Comparison of ENCODE assay signal across 8 cellular contexts in the genomic region with DNA sequence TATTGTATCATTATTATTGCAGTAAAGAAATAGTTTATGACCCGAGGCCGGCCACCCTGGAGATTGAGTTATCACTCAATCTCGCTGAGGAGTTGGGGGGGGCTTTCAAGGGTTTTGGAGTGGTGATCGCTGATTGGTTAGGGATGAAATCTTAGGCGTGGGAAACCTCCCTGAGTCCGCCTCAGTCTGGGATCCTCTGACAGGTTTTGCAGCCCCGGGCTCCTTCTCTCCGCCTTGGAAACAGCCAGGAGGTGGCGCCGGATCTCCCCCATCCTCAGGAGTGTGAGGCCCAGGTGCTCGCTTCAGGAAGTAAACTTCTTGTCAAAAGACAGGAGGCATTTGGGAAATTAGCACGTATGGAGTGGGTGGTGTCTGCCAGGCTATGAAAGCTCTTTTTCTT. TPM values are rescaled to one million over a fixed set of nuclear protein-coding genes. Genes with fewer than 3 reads are reported as not detected.
DNase-seq lines count a peak whose midpoint lies in the region; ATAC-seq and TF ChIP-seq lines count a peak whose summit lies in the region.

No MANE protein-coding gene starts in this region.

- BruUV-seq in mammary epithelial cell (replicated peaks; lab: Mats Ljungman, UMichigan): no TSS peak

- intact Hi-C loops in mammary epithelial cell (cut with micrococcal nuclease): loop anchor here (1.0 to 2.0 kb wide), 3 partner anchors 41 to 122 kb away; partner anchors contain the start of gene SEC61A1
- intact Hi-C loops in esophagus squamous epithelium (cut with DNase I): no loop called here

- in situ Hi-C loops in mammary epithelial cell (cut with MboI; ENCODE audit: low sequenced_read_pairs in 2 of 2): no loop called here

- no peak overlapping the region for H3K18ac ChIP-seq in neuronal stem cell (ENCODE audit: low read length)

- no peak overlapping the region for H2AK5ac ChIP-seq in neuronal stem cell (ENCODE audit: low read depth, low read length)

- no peaks in the 10 kb centered on the region for H3K9me3 ChIP-seq in mammary epithelial cell (replicated peaks; ENCODE audit: insufficient read depth, low read length)
- no peaks in the 10 kb centered on the region for H3K9me3 ChIP-seq in neuronal stem cell (replicated peaks in 1 of 2; ENCODE audit: control insufficient read depth in 2 of 2, insufficient read depth in 1 of 2, low read depth in 1 of 2, low read length in 2 of 2)
- H3K9me3 ChIP-seq in esophagus squamous epithelium: no peaks in the 10 kb centered on the region

- H2AFZ ChIP-seq in mammary epithelial cell (ENCODE audit: low read depth, low read length) (peak overlapping the region; percentile 54), neuronal stem cell (ENCODE audit: low read length) (peak overlapping the region; percentile 17)

- CTCF ChIA-PET in mammary epithelial cell (lab: Charles Lee; ENCODE audit: low non-redundant PET): no interaction called here

- H3K79me2 ChIP-seq in mammary epithelial cell (ENCODE audit: insufficient read depth, low read length): no peaks in the 10 kb centered on the region

- no peaks in the 10 kb centered on the region for H3K36me3 ChIP-seq in mammary epithelial cell (ENCODE audit: insufficient read depth, low read length)
- no peaks in the 10 kb centered on the region for H3K36me3 ChIP-seq in neuronal stem cell (replicated peaks in 1 of 2; ENCODE audit: control insufficient read depth in 2 of 2, insufficient read depth in 2 of 2, low read length in 2 of 2)
- no peaks in the 10 kb centered on the region for H3K36me3 ChIP-seq in esophagus squamous epithelium

- H2BK5ac ChIP-seq in neuronal stem cell (ENCODE audit: low read length): no peak overlapping the region

- no peak overlapping the region for H3K4ac ChIP-seq in neuronal stem cell (ENCODE audit: low read length)

- dilution Hi-C loops in mammary epithelial cell (cut with HindIII; ENCODE audit: low sequenced_read_pairs): no loop called here

- H2BK12ac ChIP-seq in neuronal stem cell (ENCODE audit: low read length): no peak overlapping the region

- no peaks in the 10 kb centered on the region for H3K27me3 ChIP-seq in mammary epithelial cell (ENCODE audit: insufficient read depth, low read length)
- no peaks in the 10 kb centered on the region for H3K27me3 ChIP-seq in neuronal stem cell (ENCODE audit: control insufficient read depth in 3 of 3, insufficient read depth in 3 of 3, low read depth in 1 of 3, low read length in 3 of 3)
- H3K27me3 ChIP-seq in esophagus squamous epithelium: peaks cover 0 to 24% (median 0%) of the 10 kb centered on the region in 4 donors

- peak; percentile 40; the same call in 1 of the 2 replicates for TF ChIP-seq CTCF in GM12874 (IDR thresholded peaks at IDR 0.05; ENCODE audit: insufficient read depth, low read depth, low read length)
- peak; percentile 29 to 68 for TF ChIP-seq CTCF in mammary epithelial cell (conservative IDR thresholded peaks at IDR 0.05 in 1 of 2, IDR thresholded peaks at IDR 0.05 in 1 of 2; ENCODE audit: extremely low read depth in 1 of 2, insufficient read depth in 1 of 2, low read depth in 1 of 2, low read length in 2 of 2)
- peak in 3 of 6 experiments; percentile 9 to 40 (median 26) for TF ChIP-seq CTCF in esophagus squamous epithelium (IDR thresholded peaks at IDR 0.05)

- H3K27ac ChIP-seq in mammary epithelial cell (ENCODE audit: insufficient read depth, low read depth, low read length) (no peak overlapping the region), neuronal stem cell (replicated peaks; ENCODE audit: low read length) (no peak overlapping the region), esophagus squamous epithelium (no peak overlapping the region)

- no peak overlapping the region for H4K91ac ChIP-seq in neuronal stem cell (ENCODE audit: low read depth, low read length, poor library complexity)

- H3K23ac ChIP-seq in neuronal stem cell (ENCODE audit: low read depth, low read length, poor library complexity): no peak overlapping the region

- no peak for TF ChIP-seq POLR2A in esophagus squamous epithelium (IDR thresholded peaks at IDR 0.05)

- H3K4me3 ChIP-seq in mammary epithelial cell (replicated peaks in 1 of 3; ENCODE audit: insufficient read depth in 1 of 3, low read depth in 2 of 3, low read length in 3 of 3) (no peak overlapping the region), neuronal stem cell (ENCODE audit: low read length in 2 of 2) (no peak overlapping the region), esophagus squamous epithelium (no peak overlapping the region)

- no peak for ATAC-seq in HG03432 (IDR thresholded peaks at IDR 0.05; ENCODE audit: unreplicated experiment)

- H3K9ac ChIP-seq in mammary epithelial cell (ENCODE audit: insufficient read depth, low read length) (no peak overlapping the region), neuronal stem cell (ENCODE audit: low read depth, low read length, poor library complexity) (no peak overlapping the region)

- H4K20me1 ChIP-seq in mammary epithelial cell (ENCODE audit: insufficient read depth, low read length): no peaks in the 10 kb centered on the region

- H3K14ac ChIP-seq in neuronal stem cell (ENCODE audit: low read length): no peak overlapping the region

- no peak overlapping the region for H2BK15ac ChIP-seq in neuronal stem cell (ENCODE audit: low read length)

- H3K4me1 ChIP-seq in mammary epithelial cell (ENCODE audit: insufficient read depth, low read length) (peaks cover 13% of the 10 kb centered on the region), neuronal stem cell (ENCODE audit: control insufficient read depth in 2 of 2, insufficient read depth in 1 of 2, low read depth in 1 of 2, low read length in 2 of 2) (peaks cover under 1 to 10% of the 10 kb centered on the region in 2 donors), esophagus squamous epithelium (peaks cover 0 to 24% (median 0%) of the 10 kb centered on the region in 3 donors)

- no peak overlapping the region for H4K8ac ChIP-seq in neuronal stem cell (ENCODE audit: low read depth, low read length)

- DNase-seq in 8988T (peak; percentile 51), NCI-H510A treated with DMSO at 0.1 percent for 48 hours (lab: John Stamatoyannopoulos, UW) (peak; percentile 29), mammary epithelial cell (peak; percentile 46), neuronal stem cell (ENCODE audit: low spot score) (peak; percentile 41), cerebellum (ENCODE audit: low spot score) (no peak), esophagus squamous epithelium (lab: John Stamatoyannopoulos, UW) (no peak)

- WGBS in mammary epithelial cell (ENCODE audit: low coverage, missing lambda C conversion rate): 22% methylated on average over 10 of the region's 12 CpGs
- WGBS in neuronal stem cell (ENCODE audit: extremely low coverage in 2 of 2, insufficient read length in 2 of 2, insufficient replicate concordance in 1 of 2), 2 donors: no CpG with 5 or more reads among the region's 12 CpGs
- 7% methylated on average over 11 to 12 of the region's 12 CpGs for WGBS in esophagus squamous epithelium, 2 donors

- H3K79me1 ChIP-seq in neuronal stem cell (ENCODE audit: low read depth, low read length): no peaks in the 10 kb centered on the region

- H3K4me2 ChIP-seq in mammary epithelial cell (ENCODE audit: insufficient read depth, low read depth, low read length) (no peak overlapping the region), neuronal stem cell (ENCODE audit: insufficient read depth, low read length, poor library complexity, severe bottlenecking) (no peak overlapping the region)

- no peak overlapping the region for H2BK120ac ChIP-seq in neuronal stem cell (ENCODE audit: low read depth, low read length)

RNA-seq across cellular contexts. Expression of gene SEC61A1, which starts 41.1 kb away (rescaled TPM):
- total RNA-seq in mammary epithelial cell: 100 to 1,000 TPM; 291 to 353 TPM
- 230 TPM for polyA plus RNA-seq in mammary epithelial cell
- polyA minus RNA-seq in mammary epithelial cell: 378 TPM
- 61.5 TPM for polyA plus RNA-seq in neuronal stem cell (2013, experiment 1 of 2)
- 64.0 TPM for polyA plus RNA-seq in neuronal stem cell (2013, experiment 2 of 2)
- 70.1 TPM for total RNA-seq in cerebellum
- 100 to 1,000 TPM in 3 of 4 donors, 10 to 100 TPM in 1; 99.9 to 183 (median 124) TPM for total RNA-seq in esophagus squamous epithelium

Comparison
In these comparisons a context has a peak if more than half of its experiments do, and no peak if none do; other contexts are left out.
1. DNase-seq: peak in 8988T (single experiment), NCI-H510A treated with DMSO at 0.1 percent for 48 hours (single experiment), mammary epithelial cell (single experiment) and neuronal stem cell (single experiment); none in cerebellum (single experiment) and esophagus squamous epithelium (single experiment).